ENCODE assay signal across 7 cellular contexts in genomic region chrX:24027086-24027485, GRCh38. TPM values are rescaled to one million over a fixed set of nuclear protein-coding genes. Genes with fewer than 3 reads are reported as not detected.
DNase-seq lines count a peak whose midpoint lies in the region; ATAC-seq and TF ChIP-seq lines count a peak whose summit lies in the region.

TSS of gene KLHL15 (minus strand) at chrX:24027186. CDS start at chrX:24006693, 20,493 bp downstream.

- peak within 1 kb of the TSS; percentile 85 for H3K4me3 Mint-ChIP-seq in activated T-helper 2 cell treated with anti-CD3 and anti-CD28 coated beads, Interferon-gamma antibody, Interleukin-2, Interleukin-4, amounts not matched to agents 10 μg/mL and 5 μg/mL and 100 μg/mL, durations not matched to agents 14 hours and 24 hours and 36 hours (ENCODE audit: low read depth)
- H3K4me3 Mint-ChIP-seq in stimulated activated naive CD8-positive, alpha-beta T cell treated with anti-CD3 and anti-CD28 coated beads, Interleukin-15, amount 100 ng/mL, for 72 hours = peak within 1 kb of the TSS; percentile 81 to 88

- DNase-seq in HL-60 (ENCODE audit: low read depth in 1 of 2, low spot score in 1 of 2) (no peak), NCI-H1694 (lab: John Stamatoyannopoulos, UW) (no peak), NCI-H2227 (lab: John Stamatoyannopoulos, UW; ENCODE audit: unreplicated experiment) (no peak)
- DNase-seq in activated T-helper 2 cell treated with anti-CD3 and anti-CD28 coated beads, Interferon-gamma antibody, Interleukin-2, Interleukin-4, amounts not matched to agents 10 μg/mL and 5 μg/mL and 100 μg/mL, durations not matched to agents 14 hours and 24 hours and 36 hours (ENCODE audit: low spot score) = no peak
- DNase-seq in stimulated activated naive CD8-positive, alpha-beta T cell treated with anti-CD3 and anti-CD28 coated beads, Interleukin-15, amount 100 ng/mL, for 72 hours = no peak

- intact Hi-C loops in activated T-helper 2 cell treated with anti-CD3 and anti-CD28 coated beads, Interferon-gamma antibody, Interleukin-2, Interleukin-4, amounts not matched to agents 10 μg/mL and 5 μg/mL and 100 μg/mL, durations not matched to agents 14 hours and 24 hours and 36 hours (cut with micrococcal nuclease) = loop anchor here (5.0 to 10.0 kb wide), 3 partner anchors 75 to 362 kb away; partner anchors contain the start of genes ACOT9 and PRDX4

- H3K27ac ChIP-seq in HL-60 (replicated peaks) = peak within 1 kb of the TSS; percentile 92
- H3K27ac ChIP-seq in iPS-18a (ENCODE audit: low read length) = peak within 1 kb of the TSS; percentile 54

- H3K36me3 Mint-ChIP-seq in activated T-helper 2 cell treated with anti-CD3 and anti-CD28 coated beads, Interferon-gamma antibody, Interleukin-2, Interleukin-4, amounts not matched to agents 10 μg/mL and 5 μg/mL and 100 μg/mL, durations not matched to agents 14 hours and 24 hours and 36 hours (ENCODE audit: low read depth) = peaks cover 9% of the 10 kb centered on the region

- peaks cover 7% of the 10 kb centered on the region for H3K4me1 Mint-ChIP-seq in activated T-helper 2 cell treated with anti-CD3 and anti-CD28 coated beads, Interferon-gamma antibody, Interleukin-2, Interleukin-4, amounts not matched to agents 10 μg/mL and 5 μg/mL and 100 μg/mL, durations not matched to agents 14 hours and 24 hours and 36 hours (ENCODE audit: low read depth)
- H3K4me1 Mint-ChIP-seq in stimulated activated naive CD8-positive, alpha-beta T cell treated with anti-CD3 and anti-CD28 coated beads, Interleukin-15, amount 100 ng/mL, for 72 hours = no peaks in the 10 kb centered on the region

- peak within 1 kb of the TSS; percentile 90 for H3K27ac Mint-ChIP-seq in activated T-helper 2 cell treated with anti-CD3 and anti-CD28 coated beads, Interferon-gamma antibody, Interleukin-2, Interleukin-4, amounts not matched to agents 10 μg/mL and 5 μg/mL and 100 μg/mL, durations not matched to agents 14 hours and 24 hours and 36 hours
- peak within 1 kb of the TSS; percentile 96 to 98 for H3K27ac Mint-ChIP-seq in stimulated activated naive CD8-positive, alpha-beta T cell treated with anti-CD3 and anti-CD28 coated beads, Interleukin-15, amount 100 ng/mL, for 72 hours

- H3K9ac ChIP-seq in iPS-18a (ENCODE audit: low read length) = peak within 1 kb of the TSS; percentile 84

- H3K9me3 ChIP-seq in iPS-18a (ENCODE audit: control insufficient read depth, low read depth, low read length) = no peaks in the 10 kb centered on the region

- H3K36me3 ChIP-seq in iPS-18a (ENCODE audit: control insufficient read depth, low read depth, low read length) = no peaks in the 10 kb centered on the region

- H3K27me3 ChIP-seq in HL-60 (ENCODE audit: insufficient read depth, poor library complexity, severe bottlenecking) (no peaks in the 10 kb centered on the region), iPS-18a (ENCODE audit: control insufficient read depth, insufficient read depth, low read length) (peaks cover 51% of the 10 kb centered on the region)

- H3K4me3 ChIP-seq in HL-60 (replicated peaks; ENCODE audit: insufficient read depth, low read length) = peak within 1 kb of the TSS; percentile 61
- H3K4me3 ChIP-seq in iPS-18a (ENCODE audit: low read length) = peak within 1 kb of the TSS; percentile 95

- ATAC-seq in stimulated activated naive CD8-positive, alpha-beta T cell treated with anti-CD3 and anti-CD28 coated beads, Interleukin-15, amount 100 ng/mL, for 72 hours = no peak
- no peak for ATAC-seq in GM21737 (IDR thresholded peaks at IDR 0.05; ENCODE audit: unreplicated experiment)

- TF ChIP-seq CTCF in HL-60 (IDR thresholded peaks at IDR 0.05; ENCODE audit: insufficient read depth, low read length) = no peak

- peaks cover 4% of the 10 kb centered on the region for H3K27me3 Mint-ChIP-seq in activated T-helper 2 cell treated with anti-CD3 and anti-CD28 coated beads, Interferon-gamma antibody, Interleukin-2, Interleukin-4, amounts not matched to agents 10 μg/mL and 5 μg/mL and 100 μg/mL, durations not matched to agents 14 hours and 24 hours and 36 hours (ENCODE audit: low read depth)
- no peaks in the 10 kb centered on the region for H3K27me3 Mint-ChIP-seq in stimulated activated naive CD8-positive, alpha-beta T cell treated with anti-CD3 and anti-CD28 coated beads, Interleukin-15, amount 100 ng/mL, for 72 hours

- H3K4me1 ChIP-seq in iPS-18a (ENCODE audit: control insufficient read depth, low read depth, low read length) = peaks cover 6% of the 10 kb centered on the region

- no peaks in the 10 kb centered on the region for H3K9me3 Mint-ChIP-seq in activated T-helper 2 cell treated with anti-CD3 and anti-CD28 coated beads, Interferon-gamma antibody, Interleukin-2, Interleukin-4, amounts not matched to agents 10 μg/mL and 5 μg/mL and 100 μg/mL, durations not matched to agents 14 hours and 24 hours and 36 hours
- H3K9me3 Mint-ChIP-seq in stimulated activated naive CD8-positive, alpha-beta T cell treated with anti-CD3 and anti-CD28 coated beads, Interleukin-15, amount 100 ng/mL, for 72 hours = no peaks in the 10 kb centered on the region

RNA-seq across cellular contexts. Expression of gene KLHL15, which starts in this region (rescaled TPM):
- total RNA-seq in activated T-helper 2 cell treated with anti-CD3 and anti-CD28 coated beads, Interferon-gamma antibody, Interleukin-2, Interleukin-4, amounts not matched to agents 10 μg/mL and 5 μg/mL and 100 μg/mL, durations not matched to agents 14 hours and 24 hours and 36 hours = 10.3 and 11.3 TPM in 2 replicates
